Comparison of ENCODE assay signal across 21 cellular contexts in the genomic region with DNA sequence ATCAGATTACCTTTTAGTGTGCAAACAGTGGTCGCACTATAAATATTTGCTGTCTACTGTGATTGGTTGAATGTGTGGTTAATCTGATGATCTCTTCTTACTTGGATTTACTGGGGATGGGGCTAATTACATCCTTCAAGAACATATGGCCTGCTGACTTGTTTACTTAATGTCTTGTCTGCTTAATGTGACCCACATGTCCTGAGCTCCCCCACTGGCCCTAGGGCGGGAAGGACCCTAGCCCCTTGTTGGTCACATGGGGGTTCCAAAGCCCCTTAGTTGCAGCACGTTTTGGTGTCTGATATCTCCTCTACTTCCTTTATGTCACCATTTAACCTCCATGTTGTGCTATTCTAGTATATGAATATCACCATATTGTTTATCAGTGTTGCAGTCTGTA. TPM values are rescaled to one million over a fixed set of nuclear protein-coding genes. Genes with fewer than 3 reads are reported as not detected.
"Had no signal": no experiment of that assay in that cellular context is flagged by ENCODE, and none has a peak within 500 bp of the region (broad histone marks: within the 10 kb centered on the region; RNA-seq: fewer than 3 reads in every experiment).

No MANE protein-coding gene starts in this region.

- H3K4me3 ChIP-seq: esophagus squamous epithelium, hepatocyte, left ventricle myocardium inferior, lower lobe of right lung, pancreas, tibial artery, upper lobe of right lung, vagina had no signal

- H3K36me3 ChIP-seq: esophagus squamous epithelium, left ventricle myocardium inferior, lower lobe of right lung, pancreas, tibial artery, upper lobe of right lung, vagina had no signal

- H3K9me3 ChIP-seq: esophagus squamous epithelium, left ventricle myocardium inferior, lower lobe of right lung, pancreas, tibial artery, upper lobe of right lung, vagina had no signal

- H3K27me3 ChIP-seq: esophagus squamous epithelium, foreskin keratinocyte, hepatocyte, pancreas, tibial artery, upper lobe of right lung, vagina had no signal

- H3K4me2 ChIP-seq: hepatocyte had no signal

- DNase-seq: dermis blood vessel endothelial cell; esophagus squamous epithelium; foreskin keratinocyte; head of caudate nucleus; kidney; left cardiac atrium; left ventricle myocardium inferior; lower lobe of right lung; naive B cell; occipital lobe; pancreas; right cardiac atrium; small intestine; stimulated activated CD4-positive, alpha-beta T cell treated with anti-CD3 and anti-CD28 coated beads, Interleukin-12 subunit alpha, Interleukin-12 subunit beta, amount 100 ng/mL, for 4 hours; stimulated activated CD4-positive, alpha-beta T cell treated with anti-CD3 and anti-CD28 coated beads, Interleukin-4, amount 100 ng/mL, for 1 hour; stimulated activated CD8-positive, alpha-beta memory T cell treated with anti-CD3 and anti-CD28 coated beads, Interleukin-4, amount 100 ng/mL, for 48 hours; tibial artery; upper lobe of right lung had no signal

- H2AFZ ChIP-seq: hepatocyte had no signal

- H3K27ac ChIP-seq: esophagus squamous epithelium, foreskin keratinocyte, hepatocyte, left ventricle myocardium inferior, lower lobe of right lung, pancreas, tibial artery, upper lobe of right lung, vagina had no signal

- ATAC-seq: foreskin keratinocyte; left cardiac atrium; lower lobe of right lung; pancreas; right cardiac atrium; stimulated activated effector memory CD8-positive, alpha-beta T cell treated with anti-CD3 and anti-CD28 coated beads, Interleukin-12 subunit alpha, Interleukin-12 subunit beta, amount 100 ng/mL, for 72 hours; upper lobe of right lung had no signal

- H3K4me1 ChIP-seq: esophagus squamous epithelium, left ventricle myocardium inferior, lower lobe of right lung, pancreas, tibial artery, upper lobe of right lung, vagina had no signal

RNA-seq across cellular contexts. Expression of a gene that starts 17.8 kb away (rescaled TPM):
- polyA plus RNA-seq: foreskin keratinocyte, hepatocyte had no signal

RNA-seq across cellular contexts. Expression of a gene that starts 58.5 kb away (rescaled TPM):
- polyA plus RNA-seq: foreskin keratinocyte had no signal
